8 cellular contexts compared by ENCODE assay signal in genomic region chr14:56333361-56334279, GRCh38.
DNase-seq lines count a peak whose midpoint lies in the region; ATAC-seq, FAIRE-seq and TF ChIP-seq lines count a peak whose summit lies in the region.

No MANE protein-coding gene starts in this region.

- CTCF ChIA-PET in GM10248 (lab: Yijun Ruan, JAX) = interaction anchor here (0.9 kb wide), 1 partner anchor 94 kb away, joined by 3 read pairs; no protein-coding TSS in a partner anchor

- ATAC-seq in HG03280 (IDR thresholded peaks at IDR 0.05; ENCODE audit: unreplicated experiment) (no peak), GM19395 (IDR thresholded peaks at IDR 0.05; ENCODE audit: unreplicated experiment) (no peak)

- H4K20me1 ChIP-seq in astrocyte (ENCODE audit: insufficient read depth, low read length) = no peaks in the 10 kb centered on the region

- FAIRE-seq in astrocyte (lab: Jason Lieb, UNC) = peak; percentile 82

- H3K27me3 Mint-ChIP-seq in astrocyte (ENCODE audit: low read depth, unreplicated experiment) = peaks cover 4% of the 10 kb centered on the region

- H3K4me1 Mint-ChIP-seq in astrocyte (ENCODE audit: low read depth, unreplicated experiment) = peaks cover 19% of the 10 kb centered on the region

- H3K9ac ChIP-seq in astrocyte (ENCODE audit: low read length) = peak overlapping the region; percentile 13

- 0% methylated on average over 1 of the region's 9 CpGs; no CpG with 5 or more reads in 1 of the 2 experiments for WGBS in mesodermal cell (ENCODE audit: insufficient coverage in 2 of 2), 2 experiments

- peak overlapping the region; percentile 91 for H3K27ac Mint-ChIP-seq in astrocyte (ENCODE audit: unreplicated experiment)

- H2AFZ ChIP-seq in astrocyte (ENCODE audit: low read depth, low read length) = peak overlapping the region; percentile 35

- H3K9me3 Mint-ChIP-seq in astrocyte (ENCODE audit: unreplicated experiment) = no peaks in the 10 kb centered on the region

- peak; percentile 96 for DNase-seq in DMS153 (lab: John Stamatoyannopoulos, UW)
- peak; percentile 7 to 73 for DNase-seq in NCI-H2081 (lab: John Stamatoyannopoulos, UW)
- DNase-seq in astrocyte (ENCODE audit: low read depth) = peak; percentile 81
- DNase-seq in activated effector memory CD4-positive, alpha-beta T cell treated with Interleukin-2 at 50 U/mL for 16 hours = no peak
- no peak for DNase-seq in GM10248 (ENCODE audit: extremely low spot score)

- H3K9me3 ChIP-seq in astrocyte (ENCODE audit: insufficient read depth, low read depth, low read length) (no peaks in the 10 kb centered on the region), mesodermal cell (ENCODE audit: control insufficient read depth, low read length) (no peaks in the 10 kb centered on the region)

- TF ChIP-seq CTCF in astrocyte (IDR thresholded peaks at IDR 0.05; ENCODE audit: insufficient read depth, low read depth, low read length) (no peak), GM10248 (IDR thresholded peaks at IDR 0.05; ENCODE audit: control extremely low read depth, extremely low read depth, low read depth, missing control alignments) (no peak)

- H3K4me3 ChIP-seq in astrocyte (ENCODE audit: insufficient read depth, low read depth, low read length) = no peak overlapping the region
- H3K4me3 ChIP-seq in mesodermal cell (ENCODE audit: extremely low read depth, insufficient read depth, low read length, poor library complexity, severe bottlenecking) = no peak overlapping the region

- no peak overlapping the region for H3K4me3 Mint-ChIP-seq in astrocyte (ENCODE audit: unreplicated experiment)

- H3K36me3 Mint-ChIP-seq in astrocyte (ENCODE audit: low read depth, unreplicated experiment) = no peaks in the 10 kb centered on the region

- no peaks in the 10 kb centered on the region for H3K27me3 ChIP-seq in astrocyte (ENCODE audit: insufficient read depth, low read length)

- H3K4me2 ChIP-seq in astrocyte (ENCODE audit: low read length) = peak overlapping the region; percentile 55

- POLR2A ChIA-PET in GM10248 (lab: Yijun Ruan, JAX) = no interaction called here

- H3K79me2 ChIP-seq in astrocyte (ENCODE audit: insufficient read depth, low read length) = no peaks in the 10 kb centered on the region

- peak overlapping the region; percentile 53 for H3K27ac ChIP-seq in astrocyte (ENCODE audit: low read depth, low read length)
- H3K27ac ChIP-seq in mesodermal cell (ENCODE audit: low read depth, low read length, severe bottlenecking) = peak overlapping the region; percentile 91

- peaks cover 17% of the 10 kb centered on the region for H3K4me1 ChIP-seq in astrocyte (ENCODE audit: insufficient read depth, low read length)
- peaks cover 23% of the 10 kb centered on the region for H3K4me1 ChIP-seq in mesodermal cell (ENCODE audit: control insufficient read depth, insufficient read depth, low read length, poor library complexity, severe bottlenecking)

- H3K36me3 ChIP-seq in astrocyte (ENCODE audit: insufficient read depth, low read length) (no peaks in the 10 kb centered on the region), mesodermal cell (ENCODE audit: control insufficient read depth, insufficient read depth, low read length) (no peaks in the 10 kb centered on the region)

Comparison
In these comparisons a context has a peak if more than half of its experiments do, and no peak if none do; other contexts are left out.
1. DNase-seq: peak in DMS153 (single experiment), NCI-H2081 (2 of 2) and astrocyte (single experiment); none in activated effector memory CD4-positive, alpha-beta T cell treated with Interleukin-2 at 50 U/mL for 16 hours (single experiment) and GM10248 (single experiment).